Comparison of ENCODE assay signal across 36 cellular contexts in the genomic region with DNA sequence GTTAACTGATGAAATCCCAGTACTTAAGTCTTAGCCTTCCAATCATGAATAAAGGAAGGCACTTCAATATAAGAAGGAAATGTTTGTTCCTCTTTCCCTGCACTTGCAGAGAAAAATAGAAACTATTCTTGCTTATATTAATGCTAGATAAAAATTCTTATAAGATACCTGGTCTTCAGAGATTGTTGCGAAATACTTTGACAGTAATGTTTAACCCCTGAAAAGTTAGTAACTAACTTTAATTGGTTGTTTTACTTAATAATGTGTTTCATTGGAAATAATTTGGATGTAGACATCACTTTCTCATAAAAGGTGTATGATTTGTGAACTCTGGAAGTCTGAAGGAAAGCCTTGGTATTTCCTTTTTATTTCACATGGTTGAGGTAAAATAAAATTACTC.
"Had no signal": no experiment of that assay in that cellular context is flagged by ENCODE, and none has a peak within 500 bp of the region (broad histone marks: within the 10 kb centered on the region; RNA-seq: fewer than 3 reads in every experiment).

No MANE protein-coding gene starts in this region.

- H3K9me3 Mint-ChIP-seq: activated CD4-positive, alpha-beta memory T cell treated with anti-CD3 and anti-CD28 coated beads for 36 hours; activated CD4-positive, alpha-beta T cell treated with anti-CD3 and anti-CD28 coated beads, Interleukin-2, amount 10 ng/mL, durations not matched to agents 24 days and 14 days; activated T-cell treated with anti-CD3 and anti-CD28 coated beads, Interleukin-2, amount 50 U/mL, for 4 hours had no signal

- ATAC-seq: activated CD8-positive, alpha-beta T cell treated with anti-CD3 and anti-CD28 coated beads for 36 hours; activated naive CD4-positive, alpha-beta T cell treated with anti-CD3 and anti-CD28 coated beads, Interleukin-2, amount 50 U/mL, for 72 hours; activated T-cell treated with anti-CD3 and anti-CD28 coated beads, Interleukin-2, amount 50 U/mL, for 4 hours; activated T-cell treated with anti-CD3 and anti-CD28 coated beads, Interleukin-2, amount 50 U/mL, for 72 hours; activated T-helper 17 cell treated with anti-CD3 and anti-CD28 coated beads, Interleukin-2, amount 50 U/mL, for 72 hours; body of pancreas had no signal

- H3K4me1 Mint-ChIP-seq: activated B cell treated with CpG ODN at 0.5 μM for 24 hours; activated CD4-positive, alpha-beta T cell treated with anti-CD3 and anti-CD28 coated beads, Interleukin-2, amount 10 ng/mL, durations not matched to agents 24 days and 14 days; activated naive CD8-positive, alpha-beta T cell treated with anti-CD3 and anti-CD28 coated beads for 36 hours; activated T-helper 17 cell treated with anti-CD3 and anti-CD28 coated beads, Interleukin-2, amount 50 U/mL, for 72 hours had no signal

- H3K4me3 Mint-ChIP-seq: activated B cell treated with CpG ODN at 0.5 μM for 24 hours; activated CD4-positive, alpha-beta memory T cell treated with anti-CD3 and anti-CD28 coated beads for 36 hours; activated CD4-positive, alpha-beta T cell treated with anti-CD3 and anti-CD28 coated beads, Interleukin-2, amount 10 ng/mL, durations not matched to agents 24 days and 14 days; activated CD8-positive, alpha-beta T cell treated with anti-CD3 and anti-CD28 coated beads for 36 hours; activated naive CD4-positive, alpha-beta T cell treated with anti-CD3 and anti-CD28 coated beads for 36 hours; activated naive CD8-positive, alpha-beta T cell treated with anti-CD3 and anti-CD28 coated beads for 36 hours; activated T-cell treated with anti-CD3 and anti-CD28 coated beads, Interleukin-2, amount 50 U/mL, for 4 hours; activated T-cell treated with anti-CD3 and anti-CD28 coated beads, Interleukin-2, amount 50 U/mL, for 72 hours; activated T-helper 1 cell treated with anti-CD3 and anti-CD28 coated beads, Interleukin-12 subunit alpha, Interleukin-12 subunit beta, Interleukin-2, Interleukin-4 antibody, amounts not matched to agents 30 ng/mL and 10 ng/mL and 1 ng/mL, durations not matched to agents 14 hours and 24 hours and 36 hours; activated T-helper 17 cell treated with anti-CD3 and anti-CD28 coated beads, Interleukin-2, amount 50 U/mL, for 72 hours; T-helper 1 cell treated with Interleukin-12 subunit alpha and Interleukin-12 subunit beta and Interleukin-4 antibody, amounts not matched to agents 30 μg/mL and 1 μg/mL, for 36 hours; T-helper 2 cell treated with Interferon-gamma antibody and Interleukin-4, amounts not matched to agents 5 μg/mL and 100 μg/mL, for 36 hours had no signal

- H3K4me1 ChIP-seq: adrenal gland, body of pancreas, breast epithelium had no signal

- H3K27ac Mint-ChIP-seq: activated B cell treated with CpG ODN at 0.5 μM for 24 hours; activated CD4-positive, alpha-beta memory T cell treated with anti-CD3 and anti-CD28 coated beads for 36 hours; activated CD4-positive, alpha-beta T cell treated with anti-CD3 and anti-CD28 coated beads, Interleukin-2, amount 10 ng/mL, durations not matched to agents 24 days and 14 days; activated CD8-positive, alpha-beta T cell treated with anti-CD3 and anti-CD28 coated beads for 36 hours; activated naive CD4-positive, alpha-beta T cell treated with anti-CD3 and anti-CD28 coated beads for 36 hours; activated naive CD4-positive, alpha-beta T cell treated with anti-CD3 and anti-CD28 coated beads, Interleukin-2, amount 50 U/mL, for 72 hours; activated naive CD8-positive, alpha-beta T cell treated with anti-CD3 and anti-CD28 coated beads for 36 hours; activated T-cell treated with anti-CD3 and anti-CD28 coated beads, Interleukin-2, amount 50 U/mL, for 72 hours; activated T-helper 1 cell treated with anti-CD3 and anti-CD28 coated beads, Interleukin-12 subunit alpha, Interleukin-12 subunit beta, Interleukin-2, Interleukin-4 antibody, amounts not matched to agents 30 ng/mL and 10 ng/mL and 1 ng/mL, durations not matched to agents 14 hours and 24 hours and 36 hours; activated T-helper 17 cell treated with anti-CD3 and anti-CD28 coated beads, Interleukin-2, amount 50 U/mL, for 72 hours; T-helper 1 cell treated with Interleukin-12 subunit alpha and Interleukin-12 subunit beta and Interleukin-4 antibody, amounts not matched to agents 30 μg/mL and 1 μg/mL, for 36 hours; T-helper 2 cell treated with Interferon-gamma antibody and Interleukin-4, amounts not matched to agents 5 μg/mL and 100 μg/mL, for 36 hours had no signal

- H3K9me3 ChIP-seq: adrenal gland, body of pancreas had no signal

- DNase-seq: activated B cell treated with CpG ODN at 0.5 μM for 24 hours; activated CD4-positive, alpha-beta memory T cell treated with anti-CD3 and anti-CD28 coated beads for 36 hours; activated CD4-positive, alpha-beta T cell treated with anti-CD3 and anti-CD28 coated beads for 4 hours; activated CD4-positive, alpha-beta T cell treated with anti-CD3 and anti-CD28 coated beads, Interleukin-2, amount 10 ng/mL, durations not matched to agents 24 days and 14 days; activated CD4-positive, alpha-beta T cell treated with anti-CD3 and anti-CD28 coated beads, Interleukin-2, amount 50 U/mL, for 1 hour; activated CD4-positive, alpha-beta T cell treated with anti-CD3 and anti-CD28 coated beads, Interleukin-2, amount 50 U/mL, for 4 hours; activated CD4-positive, CD25-positive, alpha-beta regulatory T cell treated with anti-CD3 and anti-CD28 coated beads, Interleukin-2, amount 50 U/mL, for 72 hours; activated CD8-positive, alpha-beta memory T cell treated with anti-CD3 and anti-CD28 coated beads, Interleukin-2, amount 50 U/mL, for 4 hours; activated CD8-positive, alpha-beta T cell treated with anti-CD3 and anti-CD28 coated beads for 36 hours; activated effector memory CD4-positive, alpha-beta T cell treated with anti-CD3 and anti-CD28 coated beads, Interleukin-2, amount 50 U/mL, for 16 hours; activated gamma-delta T cell treated with Interleukin-2 at 50 U/mL for 16 hours; activated naive CD4-positive, alpha-beta T cell; activated naive CD4-positive, alpha-beta T cell treated with anti-CD3 and anti-CD28 coated beads for 36 hours; activated naive CD4-positive, alpha-beta T cell treated with anti-CD3 and anti-CD28 coated beads, Interleukin-2, amount 50 U/mL, for 16 hours; activated naive CD8-positive, alpha-beta T cell treated with anti-CD3 and anti-CD28 coated beads for 36 hours; activated T-cell treated with anti-CD3 and anti-CD28 coated beads for 4 hours; activated T-cell treated with anti-CD3 and anti-CD28 coated beads, Interleukin-2, amount 50 U/mL, for 1 hour; activated T-cell treated with anti-CD3 and anti-CD28 coated beads, Interleukin-2, amount 50 U/mL, for 4 hours; activated T-cell treated with anti-CD3 and anti-CD28 coated beads, Interleukin-2, amount 50 U/mL, for 72 hours; adrenal gland; amniotic stem cell; aorta; body of pancreas; brain microvascular endothelial cell; central memory CD4-positive, alpha-beta T cell; T-helper 2 cell; T-helper 9 cell had no signal

- H3K36me3 Mint-ChIP-seq: activated CD4-positive, alpha-beta memory T cell treated with anti-CD3 and anti-CD28 coated beads for 36 hours; activated naive CD4-positive, alpha-beta T cell treated with anti-CD3 and anti-CD28 coated beads, Interleukin-2, amount 50 U/mL, for 72 hours; activated naive CD8-positive, alpha-beta T cell treated with anti-CD3 and anti-CD28 coated beads for 36 hours had no signal

- H3K4me3 ChIP-seq: adrenal gland, body of pancreas, breast epithelium had no signal

- H3K27ac ChIP-seq: adrenal gland, body of pancreas, brain microvascular endothelial cell, breast epithelium, VCaP had no signal

- H3K27me3 ChIP-seq: adrenal gland, body of pancreas, brain microvascular endothelial cell, breast epithelium had no signal

- H3K27me3 Mint-ChIP-seq: activated B cell treated with CpG ODN at 0.5 μM for 24 hours; activated CD4-positive, alpha-beta T cell treated with anti-CD3 and anti-CD28 coated beads, Interleukin-2, amount 10 ng/mL, durations not matched to agents 24 days and 14 days; activated CD8-positive, alpha-beta T cell treated with anti-CD3 and anti-CD28 coated beads for 36 hours; activated naive CD8-positive, alpha-beta T cell treated with anti-CD3 and anti-CD28 coated beads for 36 hours had no signal

- FAIRE-seq: astrocyte, TTC549 had no signal

- H3K36me3 ChIP-seq: adrenal gland, brain microvascular endothelial cell, breast epithelium had no signal
